In the genomic region with DNA sequence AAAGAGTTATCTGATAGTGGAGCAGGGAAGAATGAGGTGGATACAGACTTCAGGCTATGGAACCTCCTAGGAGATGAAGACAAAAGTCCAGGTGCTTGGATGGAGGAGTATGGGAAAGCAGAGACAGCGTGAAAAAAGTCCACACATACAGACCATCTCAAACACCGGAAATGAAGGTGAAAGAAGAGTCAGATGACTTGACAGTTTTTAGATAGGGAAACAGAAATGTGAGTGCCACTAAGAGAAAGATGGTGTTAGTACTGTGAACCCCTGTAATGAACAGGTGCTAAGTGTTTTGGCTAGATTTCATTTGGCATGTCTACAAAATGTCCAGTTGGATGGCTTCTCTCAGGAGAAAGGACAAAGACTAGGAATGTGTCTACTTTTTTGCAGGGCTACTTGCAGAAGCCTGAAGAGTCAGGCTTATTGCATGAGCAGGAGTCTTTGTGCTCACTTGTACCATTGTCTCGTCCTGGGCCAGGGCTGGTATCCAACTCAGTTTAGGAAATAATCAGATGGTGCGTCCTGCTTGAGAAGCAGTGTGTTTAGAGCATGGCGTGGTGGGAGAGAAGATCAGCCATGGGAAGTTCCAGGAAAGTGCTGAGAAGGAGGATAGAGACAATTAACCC, we compare ENCODE assay signal across 17 cellular contexts.
DNase-seq lines count a peak whose midpoint lies in the region; ATAC-seq, FAIRE-seq and TF ChIP-seq lines count a peak whose summit lies in the region.
"Had no signal": no experiment of that assay in that cellular context is flagged by ENCODE, and none has a peak within 500 bp of the region (broad histone marks: within the 10 kb centered on the region; RNA-seq: fewer than 3 reads in every experiment).

No MANE protein-coding gene starts in this region.

- H2BK120ac ChIP-seq in IMR-90 (ENCODE audit: low read depth, low read length) (no peak overlapping the region), mesenchymal stem cell (ENCODE audit: low read depth, low read length) (peak overlapping the region; percentile 39)

- H2BK5ac ChIP-seq in IMR-90 (ENCODE audit: low read depth, low read length, poor library complexity, severe bottlenecking) (no peak overlapping the region), mesenchymal stem cell (ENCODE audit: low read depth, low read length, poor library complexity, severe bottlenecking) (peak overlapping the region; percentile 69)

- TF ChIP-seq CTCF in A549 (IDR thresholded peaks at IDR 0.05) (no peak), IMR-90 (conservative IDR thresholded peaks at IDR 0.05; ENCODE audit: low read depth, low read length) (no peak), K562 (IDR thresholded peaks at IDR 0.05 in 2 of 3, conservative IDR thresholded peaks at IDR 0.05 in 1 of 3; ENCODE audit: insufficient read depth in 2 of 3, low read depth in 1 of 3, low read length in 3 of 3) (no peak), foreskin fibroblast (IDR thresholded peaks at IDR 0.05; ENCODE audit: low read depth, low read length) (no peak)

- WGBS in A549 (ENCODE audit: missing lambda C conversion rate): 54% methylated on average over 5 of the region's 5 CpGs
- whole genome bisulfite sequencing in IMR-90 (ENCODE audit: extremely low coverage in 2 of 2, insufficient read length in 1 of 2), 2 experiments: no CpG with 5 or more reads among the region's 5 CpGs
- 0% methylated on average over 5 of the region's 5 CpGs for WGBS in K562 (ENCODE audit: insufficient coverage, low coverage, missing lambda C conversion rate)
- 62% methylated on average over 5 of the region's 5 CpGs for WGBS in mesenchymal stem cell

- H3K9me1 ChIP-seq in IMR-90 (ENCODE audit: insufficient read depth, low read length): no peaks in the 10 kb centered on the region
- no peaks in the 10 kb centered on the region for H3K9me1 ChIP-seq in K562 (ENCODE audit: control insufficient read depth, insufficient read depth, low read length)

- H3K9me3 ChIP-seq in A549 (no peaks in the 10 kb centered on the region), IMR-90 (ENCODE audit: control insufficient read depth, insufficient read depth, low read length) (no peaks in the 10 kb centered on the region), K562 (replicated peaks; ENCODE audit: control insufficient read depth, insufficient read depth, low read depth, low read length) (no peaks in the 10 kb centered on the region), mesenchymal stem cell (ENCODE audit: control insufficient read depth, low read length) (no peaks in the 10 kb centered on the region)
- H3K9me3 ChIP-seq: BLaER1, Caco-2, HAP-1 had no signal

- CTCF ChIA-PET in A549 (lab: Yijun Ruan, JAX) (no interaction called here), IMR-90 (lab: Yijun Ruan, JAX) (no interaction called here), K562 (lab: Yijun Ruan, JAX; ENCODE audit: low intra/inter-chr PET ratio) (no interaction called here)

- TF ChIP-seq RAD21 in A549 (conservative IDR thresholded peaks at IDR 0.05 in 1 of 2, IDR thresholded peaks at IDR 0.05 in 1 of 2) (no peak), IMR-90 (IDR thresholded peaks at IDR 0.05; ENCODE audit: low read length) (no peak), K562 (CRISPR knock-in tag; conservative IDR thresholded peaks at IDR 0.05 in 1 of 2, IDR thresholded peaks at IDR 0.05 in 1 of 2) (no peak)

- H3K56ac ChIP-seq in IMR-90 (ENCODE audit: extremely low read depth, insufficient read depth, low read length): no peak overlapping the region

- H3K14ac ChIP-seq in IMR-90 (replicated peaks; ENCODE audit: low read depth, low read length): no peak overlapping the region
- no peak overlapping the region for H3K14ac ChIP-seq in mesenchymal stem cell (ENCODE audit: low read length in 2 of 2)

- H3K27ac ChIP-seq in A549 (no peak overlapping the region), IMR-90 (ENCODE audit: insufficient read depth, low read length) (no peak overlapping the region), K562 (ENCODE audit: extremely low read depth, low read depth, low read length) (no peak overlapping the region), mesenchymal stem cell (ENCODE audit: low read length, poor library complexity, severe bottlenecking) (peak overlapping the region; percentile 94)
- H3K27ac ChIP-seq: BLaER1 had no signal

- POLR2A ChIA-PET in A549 (lab: Yijun Ruan, JAX): no interaction called here
- POLR2A ChIA-PET in IMR-90 (lab: Charles Lee; ENCODE audit: unreplicated experiment): interaction anchor here (0.6 kb wide), 1 partner anchor 133 kb away, joined by 6 read pairs; no protein-coding TSS in a partner anchor
- POLR2A ChIA-PET in K562 (lab: Yijun Ruan, JAX): no interaction called here

- no peak for DNase-seq in A549 (ENCODE audit: low read depth in 1 of 2, low spot score in 1 of 2)
- peak; percentile 3 for DNase-seq in IMR-90
- no peak for DNase-seq in K562 (ENCODE audit: extremely low read depth in 1 of 4, low spot score in 3 of 4)
- DNase-seq in mesenchymal stem cell: no peak
- DNase-seq in foreskin fibroblast: no peak
- DNase-seq in cerebellum (ENCODE audit: low spot score): no peak
- DNase-seq: AML-193; Caco-2; CD8-positive, alpha-beta memory T cell; DND-41; GF-D8 had no signal

- no peak overlapping the region for H3K4me3 ChIP-seq in A549
- no peak overlapping the region for H3K4me3 ChIP-seq in IMR-90 (ENCODE audit: insufficient read depth, low read depth, low read length)
- H3K4me3 ChIP-seq in K562: no peak overlapping the region
- no peak overlapping the region for H3K4me3 ChIP-seq in mesenchymal stem cell (ENCODE audit: insufficient read depth in 1 of 2, low read depth in 1 of 2, low read length in 2 of 2)
- H3K4me3 ChIP-seq in foreskin fibroblast (ENCODE audit: low read depth in 1 of 2, low read length in 2 of 2): no peak overlapping the region
- H3K4me3 ChIP-seq: BLaER1, HAP-1 had no signal

- H3K9ac ChIP-seq in IMR-90 (ENCODE audit: low read depth, low read length): no peak overlapping the region
- no peak overlapping the region for H3K9ac ChIP-seq in K562 (ENCODE audit: insufficient read depth in 1 of 2, low read depth in 2 of 2, low read length in 2 of 2)
- H3K9ac ChIP-seq in mesenchymal stem cell (ENCODE audit: low read length): no peak overlapping the region
- H3K9ac ChIP-seq: BLaER1 had no signal

- H3K36me3 ChIP-seq in IMR-90 (ENCODE audit: control insufficient read depth, insufficient read depth, low read length): no peaks in the 10 kb centered on the region
- no peaks in the 10 kb centered on the region for H3K36me3 ChIP-seq in K562 (ENCODE audit: control insufficient read depth, insufficient read depth, low read length)
- no peaks in the 10 kb centered on the region for H3K36me3 ChIP-seq in mesenchymal stem cell (ENCODE audit: control insufficient read depth in 1 of 2, insufficient read depth in 2 of 2, low read depth in 1 of 2, low read length in 2 of 2)
- H3K36me3 ChIP-seq: BLaER1, HAP-1 had no signal

- H3K4me2 ChIP-seq in A549 (no peak overlapping the region), IMR-90 (ENCODE audit: low read depth, low read length) (0 out of 2 replicates have a peak overlapping the region, but pooled peaks have one; percentile 28), K562 (ENCODE audit: insufficient read depth, low read length) (no peak overlapping the region), mesenchymal stem cell (ENCODE audit: low read length, poor library complexity, severe bottlenecking) (peak overlapping the region; percentile 23)
- H3K4me2 ChIP-seq: BLaER1 had no signal

- no peak overlapping the region for H4K8ac ChIP-seq in IMR-90 (ENCODE audit: low read depth in 2 of 2, low read length in 2 of 2)
- H4K8ac ChIP-seq in mesenchymal stem cell (ENCODE audit: low read length): no peak overlapping the region

- H2BK15ac ChIP-seq in IMR-90 (ENCODE audit: low read depth, low read length) (no peak overlapping the region), mesenchymal stem cell (ENCODE audit: low read depth, poor library complexity, severe bottlenecking) (no peak overlapping the region)

- H2AFZ ChIP-seq in IMR-90 (replicated peaks; ENCODE audit: low read length, poor library complexity) (no peak overlapping the region), K562 (ENCODE audit: low read depth, low read length) (no peak overlapping the region), mesenchymal stem cell (ENCODE audit: low read depth, low read length) (no peak overlapping the region)

- no peaks in the 10 kb centered on the region for H3K79me2 ChIP-seq in K562 (ENCODE audit: control insufficient read depth, insufficient read depth, low read length)

- H2AK5ac ChIP-seq in IMR-90 (ENCODE audit: low read depth, low read length): no peak overlapping the region
- peak overlapping the region; percentile 72 for H2AK5ac ChIP-seq in mesenchymal stem cell (ENCODE audit: low read length, severe bottlenecking)

- TF ChIP-seq POLR2A in A549 (IDR thresholded peaks at IDR 0.05; ENCODE audit: low read length): no peak
- no peak for TF ChIP-seq POLR2A in IMR-90 (IDR thresholded peaks at IDR 0.05; ENCODE audit: low read depth, low read length)
- TF ChIP-seq POLR2A in K562 (conservative IDR thresholded peaks at IDR 0.05): no peak

- H4K91ac ChIP-seq in IMR-90 (ENCODE audit: insufficient read depth, low read depth, low read length): no peak overlapping the region
- H4K91ac ChIP-seq in mesenchymal stem cell (ENCODE audit: low read length): peak overlapping the region; percentile 92

- H3K4me1 ChIP-seq in A549 (no peaks in the 10 kb centered on the region), IMR-90 (ENCODE audit: control insufficient read depth, insufficient read depth, low read length) (peaks cover 2% of the 10 kb centered on the region; the same call in 1 of the 2 replicates), K562 (replicated peaks in 1 of 2; ENCODE audit: control insufficient read depth in 2 of 2, insufficient read depth in 2 of 2, low read length in 2 of 2) (no peaks in the 10 kb centered on the region), mesenchymal stem cell (ENCODE audit: control insufficient read depth, insufficient read depth, low read depth, low read length) (peaks cover 8% of the 10 kb centered on the region)
- H3K4me1 ChIP-seq: BLaER1, Caco-2, HAP-1 had no signal

- H3K23ac ChIP-seq in IMR-90 (ENCODE audit: low read depth, low read length) (no peak overlapping the region), mesenchymal stem cell (ENCODE audit: low read length in 2 of 2) (no peak overlapping the region)

- no peak overlapping the region for H4K5ac ChIP-seq in IMR-90 (ENCODE audit: low read depth, low read length)

- peak overlapping the region in 1 of 2 experiments; percentile 20 for H2BK12ac ChIP-seq in mesenchymal stem cell (ENCODE audit: low read length in 2 of 2)

- no peak overlapping the region for H2BK20ac ChIP-seq in IMR-90 (ENCODE audit: low read depth, low read length)

- TF ChIP-seq EP300 in A549 (IDR thresholded peaks at IDR 0.05) (no peak), K562 (IDR thresholded peaks at IDR 0.05; ENCODE audit: low read length) (no peak)

- intact Hi-C loops in IMR-90 (cut with micrococcal nuclease): no loop called here
- intact Hi-C loops in K562 (cut with micrococcal nuclease): no loop called here

- H3K4ac ChIP-seq in IMR-90 (ENCODE audit: low read depth, low read length) (no peak overlapping the region), mesenchymal stem cell (ENCODE audit: low read depth in 1 of 2, low read length in 2 of 2) (peak overlapping the region in 1 of 2 experiments; percentile 27)

- no peak for ATAC-seq in A549
- no peak for ATAC-seq in IMR-90 (ENCODE audit: low read depth)
- no peak for ATAC-seq in K562
- ATAC-seq in HG03469 (IDR thresholded peaks at IDR 0.05; ENCODE audit: unreplicated experiment): no peak

- H3K18ac ChIP-seq in IMR-90 (ENCODE audit: low read depth, low read length): no peak overlapping the region
- peak overlapping the region; percentile 25 to 85 for H3K18ac ChIP-seq in mesenchymal stem cell (ENCODE audit: low read depth in 1 of 2, low read length in 2 of 2)

- H3K27me3 ChIP-seq in IMR-90 (ENCODE audit: control insufficient read depth, insufficient read depth, low read length) (peaks cover 16% of the 10 kb centered on the region), K562 (ENCODE audit: control insufficient read depth in 2 of 2, insufficient read depth in 2 of 2, low read length in 2 of 2) (no peaks in the 10 kb centered on the region), mesenchymal stem cell (ENCODE audit: control insufficient read depth in 1 of 2, insufficient read depth in 1 of 2, low read length in 2 of 2) (peaks cover 0 to 3% of the 10 kb centered on the region in 2 experiments)
- H3K27me3 ChIP-seq: BLaER1 had no signal

- H3K79me1 ChIP-seq in IMR-90 (ENCODE audit: low read depth in 1 of 2, low read length in 2 of 2): no peaks in the 10 kb centered on the region
- no peaks in the 10 kb centered on the region for H3K79me1 ChIP-seq in mesenchymal stem cell (replicated peaks; ENCODE audit: low read length, poor library complexity, severe bottlenecking)

- in situ Hi-C loops in IMR-90 (cut with MboI; ENCODE audit: low sequenced_read_pairs) (no loop called here), K562 (cut with MboI) (no loop called here)

- H2AK9ac ChIP-seq in IMR-90 (replicated peaks; ENCODE audit: low read depth, low read length, poor library complexity): no peak overlapping the region

- FAIRE-seq in A549 (lab: Jason Lieb, UNC) (no peak), K562 (lab: Jason Lieb, UNC) (no peak)
- FAIRE-seq: A204.1, GM19239, H1 had no signal

- H4K20me1 ChIP-seq in IMR-90 (ENCODE audit: insufficient read depth, low read length) (no peaks in the 10 kb centered on the region), K562 (replicated peaks; ENCODE audit: control insufficient read depth, insufficient read depth, low read length) (no peaks in the 10 kb centered on the region)
- H4K20me1 ChIP-seq: BLaER1 had no signal

- dilution Hi-C loops in IMR-90 (cut with HindIII; ENCODE audit: low sequenced_read_pairs, unreplicated experiment): no loop called here

- BruUV-seq in IMR-90 (replicated peaks; lab: Mats Ljungman, UMichigan) (no TSS peak), K562 (replicated peaks; lab: Mats Ljungman, UMichigan) (no TSS peak)

Comparison
In these comparisons a context has a peak if more than half of its experiments do, and no peak if none do; other contexts are left out.
1. H3K4me2 ChIP-seq: peak in IMR-90 (single experiment) and mesenchymal stem cell (single experiment); none in A549 (single experiment) and K562 (single experiment).